8 cellular contexts compared by ENCODE assay signal in genomic region chr7:130070900-130071622, GRCh38. TPM values are rescaled to one million over a fixed set of nuclear protein-coding genes. Genes with fewer than 3 reads are reported as not detected.
A peak's percentile ranks its signal among the peaks of the same experiment; 100 is the strongest.
DNase-seq lines count a peak whose midpoint lies in the region; ATAC-seq and TF ChIP-seq lines count a peak whose summit lies in the region.

No MANE protein-coding gene starts in this region.

- BruUV-seq in MCF 10A (replicated peaks; lab: Mats Ljungman, UMichigan) = no TSS peak

- no peaks in the 10 kb centered on the region for H3K27me3 ChIP-seq in left lung
- H3K27me3 ChIP-seq in tibial artery = no peaks in the 10 kb centered on the region

- H3K27ac ChIP-seq in left lung (peak overlapping the region; percentile 76 to 93), tibial artery (peak overlapping the region; percentile 89 to 94)

- TF ChIP-seq CTCF in LNCaP clone FGC (IDR thresholded peaks at IDR 0.05; ENCODE audit: control insufficient read depth, extremely low read depth, insufficient read depth) (no peak), MCF 10A (IDR thresholded peaks at IDR 0.05; ENCODE audit: unreplicated experiment) (no peak), left lung (IDR thresholded peaks at IDR 0.05) (no peak), tibial artery (IDR thresholded peaks at IDR 0.05) (no peak)

- peak overlapping the region; percentile 87 for H3K4me3 Mint-ChIP-seq in MCF 10A (ENCODE audit: unreplicated experiment)

- no peaks in the 10 kb centered on the region for H3K36me3 Mint-ChIP-seq in MCF 10A (ENCODE audit: insufficient read depth, unreplicated experiment)

- POLR2A ChIA-PET in MCF 10A (lab: Yijun Ruan, JAX) = interaction anchor here (0.6 to 3.2 kb wide), 20 partner anchors 11 to 774 kb away, joined by 3 to 13 read pairs (median 4); partner anchors contain the start of gene TMEM209

- ATAC-seq in Right ventricle myocardium superior (ENCODE audit: poor library complexity) (peak; percentile 24), Right ventricle myocardium inferior (no peak), left lung (peak; percentile 21)

- CTCF ChIA-PET in MCF 10A (lab: Yijun Ruan, JAX) = interaction anchor here (0.6 to 3.0 kb wide), 16 partner anchors 9 to 762 kb away, joined by 3 to 26 read pairs (median 4); partner anchors contain the start of gene ZC3HC1

- H3K4me3 ChIP-seq in LNCaP clone FGC (ENCODE audit: low read depth, low read length) (peak overlapping the region; percentile 77), left lung (peak overlapping the region; percentile 76 to 99), tibial artery (peak overlapping the region; percentile 96 to 99)

- H3K9me3 Mint-ChIP-seq in MCF 10A (ENCODE audit: unreplicated experiment) = no peaks in the 10 kb centered on the region

- peak overlapping the region; percentile 73 for H3K27ac Mint-ChIP-seq in MCF 10A (ENCODE audit: low read depth, unreplicated experiment)

- H3K4me1 ChIP-seq in left lung (peaks cover 9 to 47% of the 10 kb centered on the region in 2 donors), tibial artery (peaks cover 0 to 41% (median 29%) of the 10 kb centered on the region in 4 donors)

- intact Hi-C loops in Right ventricle myocardium superior (cut with DNase I) (loop anchor here (5.0 to 10.0 kb wide), 2 partner anchors 684 to 761 kb away; no protein-coding TSS in a partner anchor), Right ventricle myocardium inferior (cut with DNase I) (loop anchor here (5.0 to 10.0 kb wide), 4 partner anchors 136 to 761 kb away; partner anchors contain the start of genes SSMEM1 and TMEM209), MCF 10A (cut with micrococcal nuclease) (loop anchor here (10.0 kb wide), 2 partner anchors 94 to 414 kb away; no protein-coding TSS in a partner anchor), left lung (cut with DNase I) (loop anchor here in 1 of 2 donors (10.0 kb wide), 1 partner anchor 654 kb away; no protein-coding TSS in a partner anchor), tibial artery (cut with DNase I; ENCODE audit: low total_unique reads) (no loop called here)

- no peaks in the 10 kb centered on the region for H3K27me3 Mint-ChIP-seq in MCF 10A (ENCODE audit: insufficient read depth, unreplicated experiment)

- DNase-seq in Right ventricle myocardium superior (no peak), Right ventricle myocardium inferior (ENCODE audit: missing footprints) (no peak), LNCaP clone FGC (ENCODE audit: low read depth) (no peak), MCF 10A (ENCODE audit: unreplicated experiment) (no peak), left lung (no peak), tibial artery (no peak), activated gamma-delta T cell (lab: John Stamatoyannopoulos, UW) (no peak), SK-N-DZ (ENCODE audit: low spot score) (no peak)

- H3K36me3 ChIP-seq in left lung (no peaks in the 10 kb centered on the region), tibial artery (no peaks in the 10 kb centered on the region)

- H3K4me1 Mint-ChIP-seq in MCF 10A (ENCODE audit: insufficient read depth, unreplicated experiment) = peaks cover 32% of the 10 kb centered on the region

- H3K9me3 ChIP-seq in left lung (no peaks in the 10 kb centered on the region), tibial artery (no peaks in the 10 kb centered on the region)

RNA-seq across cellular contexts. Expression of gene KLHDC10, which starts 0.7 kb away (rescaled TPM):
- total RNA-seq in Right ventricle myocardium superior (24.1 TPM), Right ventricle myocardium inferior (27.6 TPM), MCF 10A (2022) (25.8 and 36.9 TPM in 2 replicates), left lung (10 to 100 TPM; 33.3 to 36.3 TPM)
- polyA plus RNA-seq in SK-N-DZ (2014; cell fraction: cytosol; rRNA removed) = 16.0 and 20.8 TPM in 2 replicates
- 19.3 and 20.6 TPM in 2 replicates for polyA plus RNA-seq in SK-N-DZ (2014; cell fraction: nucleus; rRNA removed)

RNA-seq across cellular contexts. Expression of gene ZC3HC1, which starts 19.9 kb away (rescaled TPM):
- total RNA-seq in Right ventricle myocardium superior (15.7 TPM), Right ventricle myocardium inferior (17.5 TPM), MCF 10A (2022) (20.9 and 24.2 TPM in 2 replicates), left lung (10 to 100 TPM; 10.9 to 13.7 TPM)
- 48.3 and 57.5 TPM in 2 replicates for polyA plus RNA-seq in SK-N-DZ (2014; cell fraction: cytosol; rRNA removed)
- 33.0 and 33.9 TPM in 2 replicates for polyA plus RNA-seq in SK-N-DZ (2014; cell fraction: nucleus; rRNA removed)
